ENCODE assay signal across 9 cellular contexts in the genomic region with DNA sequence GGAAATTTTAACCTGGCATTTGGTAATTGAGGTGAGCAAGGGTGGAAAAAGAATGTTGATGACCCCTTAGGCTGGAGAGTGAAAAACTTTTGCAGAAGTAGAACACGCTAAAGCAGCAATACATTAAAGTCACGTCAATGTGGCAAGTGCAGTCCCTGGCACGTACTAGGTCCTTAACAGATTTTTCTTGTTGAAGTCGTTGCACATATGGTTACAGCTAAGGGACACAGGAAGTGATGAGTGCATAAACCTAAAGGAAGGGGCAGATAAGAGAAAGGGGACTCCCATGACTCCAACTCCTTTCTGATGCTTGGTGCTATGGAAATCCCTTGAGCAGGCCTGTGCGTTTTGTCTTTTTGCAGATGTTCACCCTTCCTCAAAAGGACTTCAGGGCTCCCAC. TPM values are rescaled to one million over a fixed set of nuclear protein-coding genes. Genes with fewer than 3 reads are reported as not detected.
DNase-seq lines count a peak whose midpoint lies in the region; ATAC-seq and TF ChIP-seq lines count a peak whose summit lies in the region.
"Had no signal": no experiment of that assay in that cellular context is flagged by ENCODE, and none has a peak within 500 bp of the region (broad histone marks: within the 10 kb centered on the region; RNA-seq: fewer than 3 reads in every experiment).

No MANE protein-coding gene starts in this region.

- POLR2A ChIA-PET in CD4-positive, alpha-beta T cell (lab: Charles Lee) = interaction anchor here (1.5 kb wide), 1 partner anchor 37 kb away, joined by 7 read pairs; no protein-coding TSS in a partner anchor

- DNase-seq in CD4-positive, alpha-beta T cell = no peak
- DNase-seq in NOMO-1 treated with DMSO at 0.1 percent for 48 hours (lab: John Stamatoyannopoulos, UW; ENCODE audit: unreplicated experiment) (peak; percentile 64), breast epithelium (ENCODE audit: low spot score in 2 of 2) (no peak), GDM1 (lab: John Stamatoyannopoulos, UW) (no peak)
- no peak for DNase-seq in natural killer cell treated with Interleukin-12 subunit alpha and Interleukin-12 subunit beta and Interleukin-15 and Interleukin-18, amount 100 ng/mL, for 72 hours (ENCODE audit: low spot score)
- DNase-seq in activated effector memory CD4-positive, alpha-beta T cell treated with anti-CD3 and anti-CD28 coated beads, Interleukin-2, amount 50 U/mL, for 16 hours = no peak

- H3K36me3 ChIP-seq in breast epithelium = no peaks in the 10 kb centered on the region

- H3K4me3 Mint-ChIP-seq in CD4-positive, alpha-beta T cell = peak overlapping the region; percentile 89
- peak overlapping the region; percentile 90 for H3K4me3 Mint-ChIP-seq in natural killer cell treated with Interleukin-12 subunit alpha and Interleukin-12 subunit beta and Interleukin-15 and Interleukin-18, amount 100 ng/mL, for 72 hours

- no peak for ATAC-seq in CD4-positive, alpha-beta T cell (ENCODE audit: poor library complexity)
- no peak for ATAC-seq in natural killer cell treated with Interleukin-12 subunit alpha and Interleukin-12 subunit beta and Interleukin-15 and Interleukin-18, amount 100 ng/mL, for 72 hours
- ATAC-seq in GM19324 (IDR thresholded peaks at IDR 0.05; ENCODE audit: low FRiP score, unreplicated experiment) (no peak), GM19463 (IDR thresholded peaks at IDR 0.05; ENCODE audit: unreplicated experiment) (no peak)

- H3K4me3 ChIP-seq in breast epithelium = peak overlapping the region; percentile 60 to 90 (median 72)

- no peaks in the 10 kb centered on the region for H3K9me3 ChIP-seq in CD4-positive, alpha-beta T cell (ENCODE audit: control insufficient read depth, low read length)
- H3K9me3 ChIP-seq in breast epithelium = no peaks in the 10 kb centered on the region
- H3K9me3 ChIP-seq: SJSA1 had no signal

- H3K4me1 Mint-ChIP-seq in CD4-positive, alpha-beta T cell (ENCODE audit: low read depth) = peaks cover 30% of the 10 kb centered on the region
- peaks cover 15 to 27% of the 10 kb centered on the region in 2 donors for H3K4me1 Mint-ChIP-seq in natural killer cell treated with Interleukin-12 subunit alpha and Interleukin-12 subunit beta and Interleukin-15 and Interleukin-18, amount 100 ng/mL, for 72 hours (ENCODE audit: low read depth in 2 of 2)

- H3K4me1 ChIP-seq in breast epithelium = no peaks in the 10 kb centered on the region

- H3K27me3 Mint-ChIP-seq in CD4-positive, alpha-beta T cell = no peaks in the 10 kb centered on the region
- no peaks in the 10 kb centered on the region for H3K27me3 Mint-ChIP-seq in natural killer cell treated with Interleukin-12 subunit alpha and Interleukin-12 subunit beta and Interleukin-15 and Interleukin-18, amount 100 ng/mL, for 72 hours

- no peak for TF ChIP-seq CTCF in CD4-positive, alpha-beta T cell (IDR thresholded peaks at IDR 0.05)
- no peak for TF ChIP-seq CTCF in breast epithelium (IDR thresholded peaks at IDR 0.05)

- TF ChIP-seq POLR2A in breast epithelium (IDR thresholded peaks at IDR 0.05) = no peak

- no peak overlapping the region for H3K27ac ChIP-seq in CD4-positive, alpha-beta T cell (ENCODE audit: low read depth, low read length)
- H3K27ac ChIP-seq in breast epithelium = no peak overlapping the region

- CTCF ChIA-PET in CD4-positive, alpha-beta T cell (lab: Charles Lee) = interaction anchor here (1.3 to 3.0 kb wide), 2 partner anchors 28 to 43 kb away, joined by 3 to 20 read pairs; a partner anchor contains a TSS

- H3K27ac Mint-ChIP-seq in CD4-positive, alpha-beta T cell = peak overlapping the region; percentile 88
- H3K27ac Mint-ChIP-seq in natural killer cell treated with Interleukin-12 subunit alpha and Interleukin-12 subunit beta and Interleukin-15 and Interleukin-18, amount 100 ng/mL, for 72 hours = peak overlapping the region; percentile 12 to 83

- H3K36me3 Mint-ChIP-seq in CD4-positive, alpha-beta T cell (ENCODE audit: low read depth) = peaks cover 6% of the 10 kb centered on the region
- H3K36me3 Mint-ChIP-seq in natural killer cell treated with Interleukin-12 subunit alpha and Interleukin-12 subunit beta and Interleukin-15 and Interleukin-18, amount 100 ng/mL, for 72 hours = no peaks in the 10 kb centered on the region

- H3K27me3 ChIP-seq in CD4-positive, alpha-beta T cell (ENCODE audit: control insufficient read depth, insufficient read depth, low read length) = no peaks in the 10 kb centered on the region
- no peaks in the 10 kb centered on the region for H3K27me3 ChIP-seq in breast epithelium
- H3K27me3 ChIP-seq: SJSA1 had no signal

- no peaks in the 10 kb centered on the region for H3K9me3 Mint-ChIP-seq in CD4-positive, alpha-beta T cell
- no peaks in the 10 kb centered on the region for H3K9me3 Mint-ChIP-seq in natural killer cell treated with Interleukin-12 subunit alpha and Interleukin-12 subunit beta and Interleukin-15 and Interleukin-18, amount 100 ng/mL, for 72 hours

- intact Hi-C loops in CD4-positive, alpha-beta T cell (cut with DNase I, micrococcal nuclease) = loop anchor here (2.0 to 10.0 kb wide), 5 partner anchors 28 to 760 kb away; a partner anchor contains a TSS
- intact Hi-C loops in breast epithelium (cut with DNase I; ENCODE audit: low total_unique reads) = no loop called here

RNA-seq across cellular contexts. Expression of a gene that starts 1.2 kb away (rescaled TPM):
- total RNA-seq in CD4-positive, alpha-beta T cell = 10 to 100 TPM; 17.7 to 18.7 TPM
- total RNA-seq in breast epithelium = 10 to 100 TPM; 21.0 to 35.0 (median 23.0) TPM
- total RNA-seq in natural killer cell treated with Interleukin-12 subunit alpha and Interleukin-12 subunit beta and Interleukin-15 and Interleukin-18, amount 100 ng/mL, for 72 hours = 1 to 10 TPM; 3.4 to 5.4 TPM

RNA-seq across cellular contexts. Expression of a gene that starts 19.5 kb away (rescaled TPM):
- not detected for total RNA-seq in CD4-positive, alpha-beta T cell
- not detected for total RNA-seq in breast epithelium
- total RNA-seq in natural killer cell treated with Interleukin-12 subunit alpha and Interleukin-12 subunit beta and Interleukin-15 and Interleukin-18, amount 100 ng/mL, for 72 hours = not detected

RNA-seq across cellular contexts. Expression of a gene that starts 28.2 kb away (rescaled TPM):
- total RNA-seq in CD4-positive, alpha-beta T cell = 10 to 100 TPM; 17.1 to 17.5 TPM
- 100 to 1,000 TPM in 1 of 3 donors, 10 to 100 TPM in 2; 82.1 to 108 (median 96.9) TPM for total RNA-seq in breast epithelium
- 10 to 100 TPM; 41.6 to 45.7 TPM for total RNA-seq in natural killer cell treated with Interleukin-12 subunit alpha and Interleukin-12 subunit beta and Interleukin-15 and Interleukin-18, amount 100 ng/mL, for 72 hours
